ENCODE assay signal across 10 cellular contexts in genomic region chr9:93304574-93305496, GRCh38.
A peak's percentile ranks its signal among the peaks of the same experiment; 100 is the strongest.
DNase-seq lines count a peak whose midpoint lies in the region; ATAC-seq, FAIRE-seq and TF ChIP-seq lines count a peak whose summit lies in the region.
"Had no signal": no experiment of that assay in that cellular context is flagged by ENCODE, and none has a peak within 500 bp of the region (broad histone marks: within the 10 kb centered on the region; RNA-seq: fewer than 3 reads in every experiment).

No MANE protein-coding gene starts in this region.

- TF ChIP-seq CTCF in bronchial epithelial cell (IDR thresholded peaks at IDR 0.05; ENCODE audit: insufficient read depth, low read length, severe bottlenecking) (peak; percentile 91), kidney epithelial cell (IDR thresholded peaks at IDR 0.05; ENCODE audit: insufficient read depth, low read length, poor library complexity, severe bottlenecking) (peak; percentile 75)

- no peak overlapping the region for H3K27ac Mint-ChIP-seq in activated naive CD8-positive, alpha-beta T cell treated with anti-CD3 and anti-CD28 coated beads, Interleukin-2, amount 10 ng/mL, durations not matched to agents 7 days and 5 days
- no peak overlapping the region for H3K27ac Mint-ChIP-seq in activated naive CD8-positive, alpha-beta T cell treated with anti-CD3 and anti-CD28 coated beads for 36 hours
- H3K27ac Mint-ChIP-seq: dendritic cell treated with granulocyte-macrophage colony-stimulating factor and Interleukin-4, amounts not matched to agents 40 ng/mL and 50 ng/mL, for 4 days; stimulated activated effector memory CD8-positive, alpha-beta T cell treated with anti-CD3 and anti-CD28 coated beads, Interleukin-12 subunit alpha, Interleukin-12 subunit beta, amount 100 ng/mL, for 72 hours had no signal

- peak; percentile 31 for DNase-seq in activated naive CD8-positive, alpha-beta T cell treated with anti-CD3 and anti-CD28 coated beads, Interleukin-2, amount 10 ng/mL, durations not matched to agents 7 days and 5 days
- DNase-seq in activated naive CD8-positive, alpha-beta T cell treated with anti-CD3 and anti-CD28 coated beads for 36 hours: no peak
- DNase-seq in NCI-H226: peak; percentile 14
- peak; percentile 24 for DNase-seq in bronchial epithelial cell (ENCODE audit: low read depth)
- no peak for DNase-seq in kidney epithelial cell (ENCODE audit: low read depth)
- DNase-seq in superior temporal gyrus (ENCODE audit: extremely low spot score): peak; percentile 73

- H3K27me3 ChIP-seq in bronchial epithelial cell (ENCODE audit: control insufficient read depth, insufficient read depth, low read length) (peaks cover 3% of the 10 kb centered on the region), kidney epithelial cell (ENCODE audit: control insufficient read depth, insufficient read depth, low read length) (no peaks in the 10 kb centered on the region)

- H3K4me3 ChIP-seq in bronchial epithelial cell (ENCODE audit: low read depth, low read length) (no peak overlapping the region), kidney epithelial cell (ENCODE audit: low read depth, low read length) (no peak overlapping the region)

- POLR2A ChIA-PET in activated naive CD8-positive, alpha-beta T cell treated with anti-CD3 and anti-CD28 coated beads, Interleukin-2, amount 10 ng/mL, durations not matched to agents 7 days and 5 days (lab: Charles Lee): interaction anchor here (0.6 kb wide), 1 partner anchor 144 kb away, joined by 5 read pairs; no protein-coding TSS in a partner anchor

- H3K36me3 Mint-ChIP-seq in activated naive CD8-positive, alpha-beta T cell treated with anti-CD3 and anti-CD28 coated beads, Interleukin-2, amount 10 ng/mL, durations not matched to agents 7 days and 5 days: no peaks in the 10 kb centered on the region
- H3K36me3 Mint-ChIP-seq in activated naive CD8-positive, alpha-beta T cell treated with anti-CD3 and anti-CD28 coated beads for 36 hours: no peaks in the 10 kb centered on the region
- H3K36me3 Mint-ChIP-seq: stimulated activated effector memory CD8-positive, alpha-beta T cell treated with anti-CD3 and anti-CD28 coated beads, Interleukin-12 subunit alpha, Interleukin-12 subunit beta, amount 100 ng/mL, for 72 hours had no signal

- peak; percentile 28 for ATAC-seq in activated naive CD8-positive, alpha-beta T cell treated with anti-CD3 and anti-CD28 coated beads, Interleukin-2, amount 10 ng/mL, durations not matched to agents 7 days and 5 days (ENCODE audit: low read depth)
- no peak for ATAC-seq in GM19455 (IDR thresholded peaks at IDR 0.05; ENCODE audit: unreplicated experiment)
- ATAC-seq in HG03432 (IDR thresholded peaks at IDR 0.05; ENCODE audit: unreplicated experiment): no peak
- ATAC-seq: stimulated activated effector memory CD8-positive, alpha-beta T cell treated with anti-CD3 and anti-CD28 coated beads, Interleukin-12 subunit alpha, Interleukin-12 subunit beta, amount 100 ng/mL, for 72 hours had no signal

- H3K4me1 Mint-ChIP-seq in activated naive CD8-positive, alpha-beta T cell treated with anti-CD3 and anti-CD28 coated beads, Interleukin-2, amount 10 ng/mL, durations not matched to agents 7 days and 5 days: peaks cover 6% of the 10 kb centered on the region
- no peaks in the 10 kb centered on the region for H3K4me1 Mint-ChIP-seq in activated naive CD8-positive, alpha-beta T cell treated with anti-CD3 and anti-CD28 coated beads for 36 hours

- H3K9me3 Mint-ChIP-seq in activated naive CD8-positive, alpha-beta T cell treated with anti-CD3 and anti-CD28 coated beads, Interleukin-2, amount 10 ng/mL, durations not matched to agents 7 days and 5 days: no peaks in the 10 kb centered on the region
- H3K9me3 Mint-ChIP-seq in activated naive CD8-positive, alpha-beta T cell treated with anti-CD3 and anti-CD28 coated beads for 36 hours: no peaks in the 10 kb centered on the region
- H3K9me3 Mint-ChIP-seq: dendritic cell treated with granulocyte-macrophage colony-stimulating factor and Interleukin-4, amounts not matched to agents 40 ng/mL and 50 ng/mL, for 4 days; stimulated activated effector memory CD8-positive, alpha-beta T cell treated with anti-CD3 and anti-CD28 coated beads, Interleukin-12 subunit alpha, Interleukin-12 subunit beta, amount 100 ng/mL, for 72 hours had no signal

- FAIRE-seq in bronchial epithelial cell (lab: Jason Lieb, UNC): no peak

- H3K4me3 Mint-ChIP-seq in activated naive CD8-positive, alpha-beta T cell treated with anti-CD3 and anti-CD28 coated beads, Interleukin-2, amount 10 ng/mL, durations not matched to agents 7 days and 5 days: no peak overlapping the region
- H3K4me3 Mint-ChIP-seq in activated naive CD8-positive, alpha-beta T cell treated with anti-CD3 and anti-CD28 coated beads for 36 hours: no peak overlapping the region
- H3K4me3 Mint-ChIP-seq: dendritic cell treated with granulocyte-macrophage colony-stimulating factor and Interleukin-4, amounts not matched to agents 40 ng/mL and 50 ng/mL, for 4 days; stimulated activated effector memory CD8-positive, alpha-beta T cell treated with anti-CD3 and anti-CD28 coated beads, Interleukin-12 subunit alpha, Interleukin-12 subunit beta, amount 100 ng/mL, for 72 hours had no signal

- no peaks in the 10 kb centered on the region for H3K27me3 Mint-ChIP-seq in activated naive CD8-positive, alpha-beta T cell treated with anti-CD3 and anti-CD28 coated beads, Interleukin-2, amount 10 ng/mL, durations not matched to agents 7 days and 5 days
- H3K27me3 Mint-ChIP-seq in activated naive CD8-positive, alpha-beta T cell treated with anti-CD3 and anti-CD28 coated beads for 36 hours: no peaks in the 10 kb centered on the region

- H3K36me3 ChIP-seq in bronchial epithelial cell (ENCODE audit: control insufficient read depth, insufficient read depth, low read length) (no peaks in the 10 kb centered on the region), kidney epithelial cell (ENCODE audit: control insufficient read depth, insufficient read depth, low read length) (no peaks in the 10 kb centered on the region)

Comparison
In these comparisons a context has a peak if more than half of its experiments do, and no peak if none do; other contexts are left out.
1. DNase-seq: peak in activated naive CD8-positive, alpha-beta T cell treated with anti-CD3 and anti-CD28 coated beads, Interleukin-2, amount 10 ng/mL, durations not matched to agents 7 days and 5 days (single experiment), NCI-H226 (single experiment), bronchial epithelial cell (single experiment) and superior temporal gyrus (single experiment); none in activated naive CD8-positive, alpha-beta T cell treated with anti-CD3 and anti-CD28 coated beads for 36 hours (single experiment) and kidney epithelial cell (single experiment).